ENCODE assay signal across 19 cellular contexts in genomic region chr15:97968380-97968779, GRCh38. TPM values are rescaled to one million over a fixed set of nuclear protein-coding genes. Genes with fewer than 3 reads are reported as not detected.
A peak's percentile ranks its signal among the peaks of the same experiment; 100 is the strongest.
DNase-seq lines count a peak whose midpoint lies in the region; ATAC-seq and TF ChIP-seq lines count a peak whose summit lies in the region.
"Had no signal": no experiment of that assay in that cellular context is flagged by ENCODE, and none has a peak within 500 bp of the region (broad histone marks: within the 10 kb centered on the region; RNA-seq: fewer than 3 reads in every experiment).

No MANE protein-coding gene starts in this region.

- no peak overlapping the region for H2BK120ac ChIP-seq in mesenchymal stem cell (ENCODE audit: low read depth, low read length)

- DNase-seq in AG09309 (ENCODE audit: low read depth) = peak; percentile 87
- DNase-seq in M059J (ENCODE audit: low read depth) = peak; percentile 63
- DNase-seq in epithelial cell of esophagus (ENCODE audit: low read depth) = peak; percentile 11
- peak; percentile 27 for DNase-seq in mesenchymal stem cell
- no peak for DNase-seq in T-helper 2 cell treated with Interferon-gamma antibody and Interleukin-4, amounts not matched to agents 5 μg/mL and 100 μg/mL, for 36 hours (ENCODE audit: low spot score)
- no peak for DNase-seq in NCI-H187 treated with DMSO at 0.1 percent for 48 hours (lab: John Stamatoyannopoulos, UW)
- DNase-seq in midbrain (lab: John Stamatoyannopoulos, UW) = no peak
- DNase-seq: activated CD4-positive, CD25-positive, alpha-beta regulatory T cell; activated CD8-positive, alpha-beta memory T cell treated with anti-CD3 and anti-CD28 coated beads, Interleukin-2, amount 50 U/mL, for 4 hours; activated naive CD4-positive, alpha-beta T cell treated with anti-CD3 and anti-CD28 coated beads for 36 hours; BE2C; DMS79; NCI-H1417; NCI-H446; pancreas; stimulated activated CD4-positive, alpha-beta T cell treated with anti-CD3 and anti-CD28 coated beads, Interleukin-12 subunit alpha, Interleukin-12 subunit beta, amount 100 ng/mL, for 4 hours had no signal

- H2BK15ac ChIP-seq in mesenchymal stem cell (ENCODE audit: low read depth, poor library complexity, severe bottlenecking) = no peak overlapping the region

- no peak overlapping the region for H3K4me3 ChIP-seq in AG09309 (ENCODE audit: control insufficient read depth, low read depth, low read length)
- no peak overlapping the region for H3K4me3 ChIP-seq in epithelial cell of esophagus (ENCODE audit: low read length)
- no peak overlapping the region for H3K4me3 ChIP-seq in mesenchymal stem cell (ENCODE audit: insufficient read depth in 1 of 2, low read depth in 1 of 2, low read length in 2 of 2)
- H3K4me3 ChIP-seq: pancreas had no signal

- no peak overlapping the region for H3K18ac ChIP-seq in mesenchymal stem cell (ENCODE audit: low read depth in 1 of 2, low read length in 2 of 2)

- H2AK5ac ChIP-seq in mesenchymal stem cell (ENCODE audit: low read length, severe bottlenecking) = no peak overlapping the region

- H2AFZ ChIP-seq in mesenchymal stem cell (ENCODE audit: low read depth, low read length) = no peak overlapping the region

- no peaks in the 10 kb centered on the region for H3K9me3 ChIP-seq in mesenchymal stem cell (ENCODE audit: control insufficient read depth, low read length)
- H3K9me3 ChIP-seq: BE2C, pancreas had no signal

- H4K91ac ChIP-seq in mesenchymal stem cell (ENCODE audit: low read length) = no peak overlapping the region

- peaks cover 6% of the 10 kb centered on the region for H3K79me1 ChIP-seq in mesenchymal stem cell (replicated peaks; ENCODE audit: low read length, poor library complexity, severe bottlenecking)

- H3K4me2 ChIP-seq in mesenchymal stem cell (ENCODE audit: low read length, poor library complexity, severe bottlenecking) = no peak overlapping the region

- H2BK12ac ChIP-seq in mesenchymal stem cell (ENCODE audit: low read length in 2 of 2) = no peak overlapping the region

- no peak overlapping the region for H3K4ac ChIP-seq in mesenchymal stem cell (ENCODE audit: low read depth in 1 of 2, low read length in 2 of 2)

- no peaks in the 10 kb centered on the region for H3K9me3 Mint-ChIP-seq in T-helper 2 cell treated with Interferon-gamma antibody and Interleukin-4, amounts not matched to agents 5 μg/mL and 100 μg/mL, for 36 hours
- H3K9me3 Mint-ChIP-seq: activated naive CD4-positive, alpha-beta T cell treated with anti-CD3 and anti-CD28 coated beads for 36 hours had no signal

- peaks cover 0 to 53% of the 10 kb centered on the region in 2 experiments for H3K36me3 ChIP-seq in mesenchymal stem cell (ENCODE audit: control insufficient read depth in 1 of 2, insufficient read depth in 2 of 2, low read depth in 1 of 2, low read length in 2 of 2)

- H3K27ac Mint-ChIP-seq in T-helper 2 cell treated with Interferon-gamma antibody and Interleukin-4, amounts not matched to agents 5 μg/mL and 100 μg/mL, for 36 hours = no peak overlapping the region
- H3K27ac Mint-ChIP-seq: activated naive CD4-positive, alpha-beta T cell treated with anti-CD3 and anti-CD28 coated beads for 36 hours had no signal

- H3K27me3 Mint-ChIP-seq in T-helper 2 cell treated with Interferon-gamma antibody and Interleukin-4, amounts not matched to agents 5 μg/mL and 100 μg/mL, for 36 hours (ENCODE audit: low read depth) = peaks cover 6% of the 10 kb centered on the region

- H3K4me1 ChIP-seq in mesenchymal stem cell (ENCODE audit: control insufficient read depth, insufficient read depth, low read depth, low read length) = peaks cover 2% of the 10 kb centered on the region
- H3K4me1 ChIP-seq: BE2C had no signal

- no peak overlapping the region for H2BK5ac ChIP-seq in mesenchymal stem cell (ENCODE audit: low read depth, low read length, poor library complexity, severe bottlenecking)

- no peak overlapping the region for H3K23ac ChIP-seq in mesenchymal stem cell (ENCODE audit: low read length in 2 of 2)

- H3K14ac ChIP-seq in mesenchymal stem cell (ENCODE audit: low read length in 2 of 2) = no peak overlapping the region

- H3K9ac ChIP-seq in mesenchymal stem cell (ENCODE audit: low read length) = peak overlapping the region; percentile 75

- peaks cover under 1% of the 10 kb centered on the region for H3K4me1 Mint-ChIP-seq in T-helper 2 cell treated with Interferon-gamma antibody and Interleukin-4, amounts not matched to agents 5 μg/mL and 100 μg/mL, for 36 hours (ENCODE audit: low read depth)

- H4K8ac ChIP-seq in mesenchymal stem cell (ENCODE audit: low read length) = no peak overlapping the region

- TF ChIP-seq CTCF in AG09309 (IDR thresholded peaks at IDR 0.05; ENCODE audit: control insufficient read depth, insufficient read depth, low read depth, low read length, missing control alignments) (no peak), epithelial cell of esophagus (IDR thresholded peaks at IDR 0.05; ENCODE audit: insufficient read depth, low read depth, low read length, missing control alignments) (no peak)

- H3K36me3 Mint-ChIP-seq in T-helper 2 cell treated with Interferon-gamma antibody and Interleukin-4, amounts not matched to agents 5 μg/mL and 100 μg/mL, for 36 hours (ENCODE audit: low read depth) = no peaks in the 10 kb centered on the region

- no CpG with 5 or more reads among the region's 1 CpG for WGBS in mesenchymal stem cell

- no peak for ATAC-seq in GM18861 (IDR thresholded peaks at IDR 0.05; ENCODE audit: unreplicated experiment)

- no peaks in the 10 kb centered on the region for H3K27me3 ChIP-seq in mesenchymal stem cell (ENCODE audit: control insufficient read depth in 1 of 2, insufficient read depth in 1 of 2, low read length in 2 of 2)
- H3K27me3 ChIP-seq: BE2C, pancreas had no signal

- no peak overlapping the region for H3K27ac ChIP-seq in mesenchymal stem cell (ENCODE audit: low read length, poor library complexity, severe bottlenecking)
- H3K27ac ChIP-seq: epithelial cell of prostate, pancreas had no signal

- H3K4me3 Mint-ChIP-seq in T-helper 2 cell treated with Interferon-gamma antibody and Interleukin-4, amounts not matched to agents 5 μg/mL and 100 μg/mL, for 36 hours = no peak overlapping the region
- H3K4me3 Mint-ChIP-seq: activated naive CD4-positive, alpha-beta T cell treated with anti-CD3 and anti-CD28 coated beads for 36 hours had no signal

RNA-seq across cellular contexts. Expression of gene ARRDC4, which starts 7.9 kb away (rescaled TPM):
- 9.9 and 13.9 TPM in 2 replicates for total RNA-seq in M059J (2014; rRNA removed; shearing (Covaris generic))
- polyA plus RNA-seq in mesenchymal stem cell (2013, experiment 1 of 2) = 11.2 TPM
- 11.7 TPM for polyA plus RNA-seq in mesenchymal stem cell (2013, experiment 2 of 2)
- total RNA-seq: OCI-LY7 had no signal

Comparison
In these comparisons a context has a peak if more than half of its experiments do, and no peak if none do; other contexts are left out.
1. DNase-seq: peak in AG09309 (single experiment), M059J (single experiment), epithelial cell of esophagus (single experiment) and mesenchymal stem cell (single experiment); none in T-helper 2 cell treated with Interferon-gamma antibody and Interleukin-4, amounts not matched to agents 5 μg/mL and 100 μg/mL, for 36 hours (single experiment), NCI-H187 treated with DMSO at 0.1 percent for 48 hours (single experiment) and midbrain (single experiment).